ENCODE assay signal across 17 cellular contexts in genomic region chr17:73045722-73046121, GRCh38.
"Had no signal": no experiment of that assay in that cellular context is flagged by ENCODE, and none has a peak within 500 bp of the region (broad histone marks: within the 10 kb centered on the region; RNA-seq: fewer than 3 reads in every experiment).

No MANE protein-coding gene starts in this region.

- H3K9me3 ChIP-seq: ascending aorta had no signal

- ATAC-seq: activated naive CD8-positive, alpha-beta T cell treated with anti-CD3 and anti-CD28 coated beads, Interleukin-2, amount 50 U/mL, for 24 hours; activated T-helper 17 cell treated with anti-CD3 and anti-CD28 coated beads, Interleukin-2, amount 50 U/mL, for 72 hours; esophagus mucosa; stimulated activated naive B cell treated with anti-CD40 and anti-IgM and Interleukin-4, amounts not matched to agents 10 μg/mL and 1 μg/mL and 100 μg/mL, for 72 hours had no signal

- H3K4me3 ChIP-seq: ascending aorta had no signal

- H3K27me3 Mint-ChIP-seq: activated naive CD8-positive, alpha-beta T cell treated with anti-CD3 and anti-CD28 coated beads, Interleukin-2, amount 50 U/mL, for 24 hours; activated T-helper 17 cell treated with anti-CD3 and anti-CD28 coated beads, Interleukin-2, amount 50 U/mL, for 72 hours; naive B cell; stimulated activated naive B cell treated with anti-CD40 and anti-IgM and Interleukin-4, amounts not matched to agents 10 μg/mL and 1 μg/mL and 100 μg/mL, for 72 hours; type B pancreatic cell had no signal

- FAIRE-seq: colon had no signal

- H3K4me3 Mint-ChIP-seq: activated naive CD8-positive, alpha-beta T cell treated with anti-CD3 and anti-CD28 coated beads, Interleukin-2, amount 50 U/mL, for 24 hours; activated T-helper 17 cell treated with anti-CD3 and anti-CD28 coated beads, Interleukin-2, amount 50 U/mL, for 72 hours; naive B cell; stimulated activated naive B cell treated with anti-CD40 and anti-IgM and Interleukin-4, amounts not matched to agents 10 μg/mL and 1 μg/mL and 100 μg/mL, for 72 hours; type B pancreatic cell had no signal

- H3K27me3 ChIP-seq: ascending aorta had no signal

- H3K27ac Mint-ChIP-seq: activated naive CD8-positive, alpha-beta T cell treated with anti-CD3 and anti-CD28 coated beads, Interleukin-2, amount 50 U/mL, for 24 hours; activated T-helper 17 cell treated with anti-CD3 and anti-CD28 coated beads, Interleukin-2, amount 50 U/mL, for 72 hours; stimulated activated naive B cell treated with anti-CD40 and anti-IgM and Interleukin-4, amounts not matched to agents 10 μg/mL and 1 μg/mL and 100 μg/mL, for 72 hours; type B pancreatic cell had no signal

- DNase-seq: activated CD4-positive, alpha-beta T cell treated with anti-CD3 and anti-CD28 coated beads for 1 hour; activated CD4-positive, alpha-beta T cell treated with anti-CD3 and anti-CD28 coated beads, Interleukin-2, amount 50 U/mL, for 4 hours; activated naive CD4-positive, alpha-beta T cell treated with Interleukin-2 at 50 U/mL for 16 hours; activated naive CD8-positive, alpha-beta T cell treated with anti-CD3 and anti-CD28 coated beads, Interleukin-2, amount 50 U/mL, for 24 hours; islet precursor cell; midbrain; naive B cell; retina; stimulated activated CD4-positive, alpha-beta T cell treated with anti-CD3 and anti-CD28 coated beads, Interleukin-15, amount 100 ng/mL, for 24 hours; stimulated activated CD4-positive, alpha-beta T cell treated with anti-CD3 and anti-CD28 coated beads, Interleukin-4, amount 100 ng/mL, for 1 hour; stimulated activated naive B cell treated with anti-CD40 and anti-IgM and Interleukin-4, amounts not matched to agents 10 μg/mL and 1 μg/mL and 100 μg/mL, for 72 hours had no signal

- H3K27ac ChIP-seq: ascending aorta, VCaP had no signal
